ENCODE assay signal across 20 cellular contexts in the genomic region with DNA sequence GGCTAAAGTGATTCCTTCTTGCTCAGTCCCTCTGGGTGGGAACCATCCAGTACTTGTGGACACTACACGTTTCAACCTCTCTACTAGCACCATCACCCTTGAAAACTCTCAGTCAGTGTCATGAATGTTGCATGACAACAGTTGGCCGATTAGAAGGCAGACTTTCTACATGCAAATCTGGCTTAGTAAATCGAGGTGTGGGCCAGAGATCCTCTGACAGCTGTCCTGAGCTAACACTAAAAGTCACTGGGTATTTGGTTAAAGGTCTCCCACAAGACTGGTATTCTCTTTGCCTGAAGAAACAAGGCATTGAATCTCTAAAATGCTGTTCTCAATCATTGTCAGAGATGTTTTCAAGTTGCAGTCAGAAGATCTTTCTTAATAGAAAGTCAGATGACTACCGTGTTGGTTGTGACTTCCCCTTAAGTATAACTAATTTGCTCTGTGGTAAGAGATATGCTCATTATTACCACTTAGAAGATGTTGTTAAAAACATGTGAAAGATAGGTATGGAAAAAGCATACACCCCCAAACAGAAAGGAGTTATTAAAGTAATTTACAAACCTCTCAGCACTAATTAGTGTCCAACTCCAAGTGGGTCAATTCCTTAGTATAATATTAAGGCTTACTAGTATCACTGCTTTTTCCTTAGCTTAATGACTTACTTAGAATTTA.
DNase-seq lines count a peak whose midpoint lies in the region; ATAC-seq and TF ChIP-seq lines count a peak whose summit lies in the region.
"Had no signal": no experiment of that assay in that cellular context is flagged by ENCODE, and none has a peak within 500 bp of the region (broad histone marks: within the 10 kb centered on the region; RNA-seq: fewer than 3 reads in every experiment).

No MANE protein-coding gene starts in this region.

- CTCF ChIA-PET in MCF 10A (lab: Yijun Ruan, JAX) (no interaction called here), PC-3 (lab: Charles Lee) (no interaction called here)

- H3K4me3 Mint-ChIP-seq in MCF 10A (ENCODE audit: unreplicated experiment) (no peak overlapping the region), immature natural killer cell (no peak overlapping the region)
- H3K4me3 Mint-ChIP-seq: CD4-positive, alpha-beta T cell had no signal

- TF ChIP-seq POLR2A in breast epithelium (IDR thresholded peaks at IDR 0.05), result no peak

- H3K9me3 Mint-ChIP-seq in MCF 10A (ENCODE audit: unreplicated experiment) (no peaks in the 10 kb centered on the region), immature natural killer cell (no peaks in the 10 kb centered on the region)
- H3K9me3 Mint-ChIP-seq: CD4-positive, alpha-beta T cell had no signal

- peaks cover 28% of the 10 kb centered on the region for H3K36me3 Mint-ChIP-seq in MCF 10A (ENCODE audit: insufficient read depth, unreplicated experiment)
- peaks cover 26 to 45% (median 43%) of the 10 kb centered on the region in 3 donors for H3K36me3 Mint-ChIP-seq in immature natural killer cell

- peaks cover 7% of the 10 kb centered on the region for H3K36me3 ChIP-seq in breast epithelium
- peaks cover 25% of the 10 kb centered on the region for H3K36me3 ChIP-seq in PC-3 (ENCODE audit: low read depth, low read length)
- H3K36me3 ChIP-seq in H7 (replicated peaks; ENCODE audit: control insufficient read depth, insufficient read depth, low read length), result no peaks in the 10 kb centered on the region; the same call in 1 of the 2 replicates

- ATAC-seq in PC-3, result no peak

- H3K27me3 Mint-ChIP-seq in MCF 10A (ENCODE audit: insufficient read depth, unreplicated experiment) (no peaks in the 10 kb centered on the region), immature natural killer cell (ENCODE audit: low read depth in 3 of 3) (peaks cover 0 to 3% (median 0%) of the 10 kb centered on the region in 3 donors)
- H3K27me3 Mint-ChIP-seq: CD4-positive, alpha-beta T cell had no signal

- H3K4me2 ChIP-seq in PC-3 (ENCODE audit: low read length), result no peak overlapping the region

- H3K27ac ChIP-seq in breast epithelium (no peak overlapping the region), PC-3 (ENCODE audit: low read length) (no peak overlapping the region)
- H3K27ac ChIP-seq: Peyer's patch, SK-N-MC had no signal

- no peak for TF ChIP-seq CTCF in MCF 10A (IDR thresholded peaks at IDR 0.05; ENCODE audit: unreplicated experiment)
- TF ChIP-seq CTCF in breast epithelium (IDR thresholded peaks at IDR 0.05), result no peak
- TF ChIP-seq CTCF in PC-3 (conservative IDR thresholded peaks at IDR 0.05; ENCODE audit: low read depth, low read length), result no peak

- no peaks in the 10 kb centered on the region for H3K4me1 ChIP-seq in breast epithelium
- H3K4me1 ChIP-seq in PC-3 (ENCODE audit: insufficient read depth, low read length), result peaks cover 20% of the 10 kb centered on the region
- H3K4me1 ChIP-seq: Caco-2, Peyer's patch had no signal

- BruUV-seq in MCF 10A (replicated peaks; lab: Mats Ljungman, UMichigan) (TSS peak; percentile 29), PC-3 (replicated peaks; lab: Mats Ljungman, UMichigan) (TSS peak; percentile 27)

- H3F3A ChIP-seq in PC-3 (ENCODE audit: low read length, unreplicated experiment), result no peaks in the 10 kb centered on the region

- POLR2A ChIA-PET in MCF 10A (lab: Yijun Ruan, JAX), result no interaction called here
- POLR2A ChIA-PET in PC-3 (lab: Charles Lee; ENCODE audit: unreplicated experiment), result no interaction called here

- no peaks in the 10 kb centered on the region for H3K27me3 ChIP-seq in breast epithelium
- no peaks in the 10 kb centered on the region for H3K27me3 ChIP-seq in PC-3 (ENCODE audit: low read length)
- no peaks in the 10 kb centered on the region for H3K27me3 ChIP-seq in H7 (ENCODE audit: control insufficient read depth, insufficient read depth, low read length)
- H3K27me3 ChIP-seq: Peyer's patch had no signal

- H3K27ac Mint-ChIP-seq in MCF 10A (ENCODE audit: low read depth, unreplicated experiment), result no peak overlapping the region
- peak overlapping the region in 4 of 6 donors; percentile 1 to 73 (median 48) for H3K27ac Mint-ChIP-seq in immature natural killer cell
- H3K27ac Mint-ChIP-seq: CD4-positive, alpha-beta T cell had no signal

- no peaks in the 10 kb centered on the region for H3K9me2 ChIP-seq in PC-3 (replicated peaks; ENCODE audit: low read length)

- no peak for DNase-seq in MCF 10A (ENCODE audit: unreplicated experiment)
- no peak for DNase-seq in breast epithelium (ENCODE audit: low spot score in 2 of 2)
- DNase-seq in PC-3, result no peak
- no peak for DNase-seq in immature natural killer cell
- no peak for DNase-seq in activated gamma-delta T cell treated with Interleukin-2 at 50 U/mL for 16 hours
- DNase-seq in H7, result no peak
- no peak for DNase-seq in NCI-H1105 (lab: John Stamatoyannopoulos, UW)
- DNase-seq: Caco-2; CD4-positive, alpha-beta T cell; DMS153; GDM1; NCI-H1092; NCI-H146; NCI-H2081; NCI-H2171 treated with DMSO at 0.1 percent for 48 hours; NCI-H446; NCI-H748 treated with DMSO at 0.1 percent for 48 hours; NK-92 treated with Interleukin-12 subunit alpha and Interleukin-12 subunit beta, amount 100 ng/mL, for 24 hours; Peyer's patch had no signal

- H3K4me3 ChIP-seq in breast epithelium (no peak overlapping the region), PC-3 (ENCODE audit: low read length) (no peak overlapping the region), H7 (ENCODE audit: insufficient read depth, low read depth, low read length) (no peak overlapping the region)
- H3K4me3 ChIP-seq: Peyer's patch, SK-N-MC had no signal

- H3K9me3 ChIP-seq in breast epithelium (no peaks in the 10 kb centered on the region), PC-3 (ENCODE audit: low read length) (no peaks in the 10 kb centered on the region)
- H3K9me3 ChIP-seq: Caco-2, Peyer's patch had no signal

- H3K79me2 ChIP-seq in PC-3 (ENCODE audit: low read length), result no peaks in the 10 kb centered on the region

- H2AFZ ChIP-seq in PC-3 (ENCODE audit: low read length), result no peak overlapping the region

- no peaks in the 10 kb centered on the region for H4K20me1 ChIP-seq in PC-3 (ENCODE audit: low read length)

- H3K9ac ChIP-seq in PC-3 (ENCODE audit: low read length), result no peak overlapping the region

- H3K4me1 Mint-ChIP-seq in MCF 10A (ENCODE audit: insufficient read depth, unreplicated experiment), result no peaks in the 10 kb centered on the region
- peaks cover 7 to 10% of the 10 kb centered on the region in 2 donors for H3K4me1 Mint-ChIP-seq in immature natural killer cell

- intact Hi-C loops in MCF 10A (cut with micrococcal nuclease), result no loop called here
- intact Hi-C loops in breast epithelium (cut with DNase I; ENCODE audit: low total_unique reads), result no loop called here
- intact Hi-C loops in PC-3 (cut with micrococcal nuclease), result no loop called here
